ENCODE assay signal across 15 cellular contexts in genomic region chr19:33473644-33474305, GRCh38. TPM values are rescaled to one million over a fixed set of nuclear protein-coding genes. Genes with fewer than 3 reads are reported as not detected.
DNase-seq lines count a peak whose midpoint lies in the region; ATAC-seq, FAIRE-seq and TF ChIP-seq lines count a peak whose summit lies in the region.
"Had no signal": no experiment of that assay in that cellular context is flagged by ENCODE, and none has a peak within 500 bp of the region (broad histone marks: within the 10 kb centered on the region; RNA-seq: fewer than 3 reads in every experiment).

No MANE protein-coding gene starts in this region.

- H3K9me3 ChIP-seq in mucosa of descending colon = peaks cover 3% of the 10 kb centered on the region
- H3K9me3 ChIP-seq in tibial nerve = peaks cover 0 to 7% (median 0%) of the 10 kb centered on the region in 4 donors

- DNase-seq in AG10803 (ENCODE audit: low read depth) = peak; percentile 54
- DNase-seq in KG1 (lab: John Stamatoyannopoulos, UW) = peak; percentile 50
- DNase-seq in brain microvascular endothelial cell = peak; percentile 45
- DNase-seq in mucosa of descending colon = no peak
- no peak for DNase-seq in GM12892 (ENCODE audit: insufficient read length)
- DNase-seq in tibial nerve (ENCODE audit: low spot score in 2 of 2) = no peak
- no peak for DNase-seq in stimulated activated CD4-positive, alpha-beta T cell treated with anti-CD3 and anti-CD28 coated beads, Interleukin-4, amount 100 ng/mL, for 24 hours
- no peak for DNase-seq in AML-193 (lab: John Stamatoyannopoulos, UW)
- DNase-seq: activated CD4-positive, CD25-positive, alpha-beta regulatory T cell; activated naive CD4-positive, alpha-beta T cell treated with Interleukin-2 at 50 U/mL for 16 hours; naive B cell; NCI-H1694 treated with DMSO at 0.1 percent for 48 hours; PC-9; stimulated activated naive CD4-positive, alpha-beta T cell had no signal

- peak; percentile 31 for ATAC-seq in mucosa of descending colon
- ATAC-seq: CD8-positive, alpha-beta T cell had no signal

- intact Hi-C loops in mucosa of descending colon (cut with DNase I, micrococcal nuclease) = no loop called here

- no peak for TF ChIP-seq CTCF in AG10803 (conservative IDR thresholded peaks at IDR 0.05; ENCODE audit: low read length)
- TF ChIP-seq CTCF in brain microvascular endothelial cell (IDR thresholded peaks at IDR 0.05; ENCODE audit: low read depth, low read length, missing control alignments) = no peak
- no peak for TF ChIP-seq CTCF in mucosa of descending colon (IDR thresholded peaks at IDR 0.05)
- no peak for TF ChIP-seq CTCF in tibial nerve (IDR thresholded peaks at IDR 0.05)

- FAIRE-seq in GM12892 (lab: Jason Lieb, UNC) = no peak

- H3K4me1 ChIP-seq in mucosa of descending colon (ENCODE audit: low read depth) (no peaks in the 10 kb centered on the region), tibial nerve (peaks cover 0 to 6% (median 0%) of the 10 kb centered on the region in 4 donors)

- H3K27me3 ChIP-seq in brain microvascular endothelial cell (replicated peaks) (no peaks in the 10 kb centered on the region), tibial nerve (no peaks in the 10 kb centered on the region)

- H3K27ac ChIP-seq in brain microvascular endothelial cell (peak overlapping the region; percentile 96), tibial nerve (no peak overlapping the region)
- H3K27ac ChIP-seq: PC-9 had no signal

- in situ Hi-C loops in brain microvascular endothelial cell (cut with HindIII; ENCODE audit: low pct_ligation_motif_present, low sequenced_read_pairs) = no loop called here

- H3K4me3 ChIP-seq in AG10803 (ENCODE audit: low read length) = no peak overlapping the region
- no peak overlapping the region for H3K4me3 ChIP-seq in brain microvascular endothelial cell (ENCODE audit: low read depth, low read length)
- no peak overlapping the region for H3K4me3 ChIP-seq in mucosa of descending colon
- H3K4me3 ChIP-seq in tibial nerve = no peak overlapping the region
- H3K4me3 ChIP-seq: PC-9 had no signal

- peaks cover 5% of the 10 kb centered on the region for H3K36me3 ChIP-seq in brain microvascular endothelial cell (replicated peaks)
- H3K36me3 ChIP-seq in mucosa of descending colon (ENCODE audit: low read depth) = no peaks in the 10 kb centered on the region
- peaks cover 0 to 58% (median 7%) of the 10 kb centered on the region in 3 donors for H3K36me3 ChIP-seq in tibial nerve

- TF ChIP-seq EP300 in tibial nerve (IDR thresholded peaks at IDR 0.05) = no peak

- no peak for TF ChIP-seq POLR2A in GM12892 (IDR thresholded peaks at IDR 0.05; ENCODE audit: low read depth, low read length)
- TF ChIP-seq POLR2A in tibial nerve (IDR thresholded peaks at IDR 0.05) = no peak

- 47 to 50% methylated on average over 4 to 6 of the region's 6 CpGs for WGBS in tibial nerve, 2 donors

RNA-seq across cellular contexts. Expression of gene PEPD, which starts 47.8 kb away (rescaled TPM):
- 10 to 100 TPM; 40.4 to 91.5 (median 79.1) TPM for total RNA-seq in mucosa of descending colon
- polyA plus RNA-seq in GM12892 (2012; ENCODE audit: missing spikeins) = 31.4 TPM
- 100 to 1,000 TPM in 1 of 4 donors, 10 to 100 TPM in 3; 79.8 to 122 (median 94.8) TPM for total RNA-seq in tibial nerve

Comparison
In these comparisons a context has a peak if more than half of its experiments do, and no peak if none do; other contexts are left out.
1. DNase-seq: peak in AG10803 (single experiment), KG1 (single experiment) and brain microvascular endothelial cell (single experiment); none in mucosa of descending colon (0 of 3), GM12892 (single experiment), tibial nerve (0 of 2), stimulated activated CD4-positive, alpha-beta T cell treated with anti-CD3 and anti-CD28 coated beads, Interleukin-4, amount 100 ng/mL, for 24 hours (single experiment) and AML-193 (0 of 2).